12 cellular contexts compared by ENCODE assay signal in genomic region chr12:3204143-3204542, GRCh38.
A peak's percentile ranks its signal among the peaks of the same experiment; 100 is the strongest.
DNase-seq lines count a peak whose midpoint lies in the region; TF ChIP-seq lines count a peak whose summit lies in the region.
"Had no signal": no experiment of that assay in that cellular context is flagged by ENCODE, and none has a peak within 500 bp of the region (broad histone marks: within the 10 kb centered on the region; RNA-seq: fewer than 3 reads in every experiment).

No MANE protein-coding gene starts in this region.

- 60 to 81% methylated on average over 8 to 10 of the region's 10 CpGs for WGBS in lower leg skin, 2 donors

- peaks cover 35% of the 10 kb centered on the region for H3K27me3 Mint-ChIP-seq in activated CD4-positive, alpha-beta memory T cell treated with anti-CD3 and anti-CD28 coated beads, Interleukin-2, amount 10 ng/mL, durations not matched to agents 7 days and 5 days
- peaks cover 27% of the 10 kb centered on the region for H3K27me3 Mint-ChIP-seq in activated T-helper 2 cell treated with anti-CD3 and anti-CD28 coated beads, Interferon-gamma antibody, Interleukin-2, Interleukin-4, amounts not matched to agents 10 μg/mL and 5 μg/mL and 100 μg/mL, durations not matched to agents 14 hours and 24 hours and 36 hours (ENCODE audit: low read depth)

- H3K4me3 Mint-ChIP-seq in activated CD4-positive, alpha-beta memory T cell treated with anti-CD3 and anti-CD28 coated beads, Interleukin-2, amount 10 ng/mL, durations not matched to agents 7 days and 5 days: no peak overlapping the region
- H3K4me3 Mint-ChIP-seq in activated T-helper 2 cell treated with anti-CD3 and anti-CD28 coated beads, Interferon-gamma antibody, Interleukin-2, Interleukin-4, amounts not matched to agents 10 μg/mL and 5 μg/mL and 100 μg/mL, durations not matched to agents 14 hours and 24 hours and 36 hours (ENCODE audit: low read depth): no peak overlapping the region
- H3K4me3 Mint-ChIP-seq: dendritic cell treated with granulocyte-macrophage colony-stimulating factor and Interleukin-4, amounts not matched to agents 40 ng/mL and 50 ng/mL, for 4 days; stimulated activated memory B cell treated with anti-CD40 and anti-IgM and Interleukin-4, amounts not matched to agents 10 μg/mL and 1 μg/mL and 100 μg/mL, for 72 hours had no signal

- TF ChIP-seq CTCF in lower leg skin (IDR thresholded peaks at IDR 0.05): no peak

- POLR2A ChIA-PET in activated CD4-positive, alpha-beta memory T cell treated with anti-CD3 and anti-CD28 coated beads, Interleukin-2, amount 10 ng/mL, durations not matched to agents 7 days and 5 days (lab: Charles Lee): no interaction called here

- H3K36me3 Mint-ChIP-seq in activated CD4-positive, alpha-beta memory T cell treated with anti-CD3 and anti-CD28 coated beads, Interleukin-2, amount 10 ng/mL, durations not matched to agents 7 days and 5 days (ENCODE audit: low read depth): no peaks in the 10 kb centered on the region
- H3K36me3 Mint-ChIP-seq in activated T-helper 2 cell treated with anti-CD3 and anti-CD28 coated beads, Interferon-gamma antibody, Interleukin-2, Interleukin-4, amounts not matched to agents 10 μg/mL and 5 μg/mL and 100 μg/mL, durations not matched to agents 14 hours and 24 hours and 36 hours (ENCODE audit: low read depth): no peaks in the 10 kb centered on the region
- H3K36me3 Mint-ChIP-seq: stimulated activated memory B cell treated with anti-CD40 and anti-IgM and Interleukin-4, amounts not matched to agents 10 μg/mL and 1 μg/mL and 100 μg/mL, for 72 hours had no signal

- H3K4me3 ChIP-seq in lower leg skin (ENCODE audit: low read depth, poor library complexity, severe bottlenecking): no peak overlapping the region
- H3K4me3 ChIP-seq: ascending aorta had no signal

- H3K9me3 Mint-ChIP-seq in activated CD4-positive, alpha-beta memory T cell treated with anti-CD3 and anti-CD28 coated beads, Interleukin-2, amount 10 ng/mL, durations not matched to agents 7 days and 5 days: no peaks in the 10 kb centered on the region
- H3K9me3 Mint-ChIP-seq in activated T-helper 2 cell treated with anti-CD3 and anti-CD28 coated beads, Interferon-gamma antibody, Interleukin-2, Interleukin-4, amounts not matched to agents 10 μg/mL and 5 μg/mL and 100 μg/mL, durations not matched to agents 14 hours and 24 hours and 36 hours: no peaks in the 10 kb centered on the region
- H3K9me3 Mint-ChIP-seq: dendritic cell treated with granulocyte-macrophage colony-stimulating factor and Interleukin-4, amounts not matched to agents 40 ng/mL and 50 ng/mL, for 4 days; stimulated activated memory B cell treated with anti-CD40 and anti-IgM and Interleukin-4, amounts not matched to agents 10 μg/mL and 1 μg/mL and 100 μg/mL, for 72 hours had no signal

- intact Hi-C loops in lower leg skin (cut with DNase I; ENCODE audit: low total_unique reads): loop anchor here (5.0 kb wide), 1 partner anchor 132 kb away; no protein-coding TSS in a partner anchor
- intact Hi-C loops in activated T-helper 2 cell treated with anti-CD3 and anti-CD28 coated beads, Interferon-gamma antibody, Interleukin-2, Interleukin-4, amounts not matched to agents 10 μg/mL and 5 μg/mL and 100 μg/mL, durations not matched to agents 14 hours and 24 hours and 36 hours (cut with micrococcal nuclease): loop anchor here (5.0 kb wide), 1 partner anchor 132 kb away; no protein-coding TSS in a partner anchor

- peak; percentile 68 for DNase-seq in COR-L47 (lab: John Stamatoyannopoulos, UW)
- DNase-seq in G401 (ENCODE audit: low spot score): peak; percentile 89
- peak; percentile 100 for DNase-seq in NCI-H2171 (lab: John Stamatoyannopoulos, UW)
- DNase-seq in cerebellar cortex (ENCODE audit: low spot score): peak; percentile 83
- DNase-seq in NK-92 treated with Interleukin-12 subunit alpha and Interleukin-12 subunit beta, amount 100 ng/mL, for 24 hours (lab: John Stamatoyannopoulos, UW): no peak
- DNase-seq in activated CD4-positive, alpha-beta memory T cell treated with anti-CD3 and anti-CD28 coated beads, Interleukin-2, amount 10 ng/mL, durations not matched to agents 7 days and 5 days: no peak
- DNase-seq in lower leg skin (ENCODE audit: low spot score in 2 of 2): no peak
- no peak for DNase-seq in activated T-helper 2 cell treated with anti-CD3 and anti-CD28 coated beads, Interferon-gamma antibody, Interleukin-2, Interleukin-4, amounts not matched to agents 10 μg/mL and 5 μg/mL and 100 μg/mL, durations not matched to agents 14 hours and 24 hours and 36 hours (ENCODE audit: low spot score)
- DNase-seq: activated gamma-delta T cell had no signal

- CTCF ChIA-PET in activated CD4-positive, alpha-beta memory T cell treated with anti-CD3 and anti-CD28 coated beads, Interleukin-2, amount 10 ng/mL, durations not matched to agents 7 days and 5 days (lab: Charles Lee): no interaction called here

- H3K27ac Mint-ChIP-seq in activated CD4-positive, alpha-beta memory T cell treated with anti-CD3 and anti-CD28 coated beads, Interleukin-2, amount 10 ng/mL, durations not matched to agents 7 days and 5 days: no peak overlapping the region
- H3K27ac Mint-ChIP-seq in activated T-helper 2 cell treated with anti-CD3 and anti-CD28 coated beads, Interferon-gamma antibody, Interleukin-2, Interleukin-4, amounts not matched to agents 10 μg/mL and 5 μg/mL and 100 μg/mL, durations not matched to agents 14 hours and 24 hours and 36 hours: no peak overlapping the region
- H3K27ac Mint-ChIP-seq: dendritic cell treated with granulocyte-macrophage colony-stimulating factor and Interleukin-4, amounts not matched to agents 40 ng/mL and 50 ng/mL, for 4 days; stimulated activated memory B cell treated with anti-CD40 and anti-IgM and Interleukin-4, amounts not matched to agents 10 μg/mL and 1 μg/mL and 100 μg/mL, for 72 hours had no signal

- no peak for TF ChIP-seq POLR2A in lower leg skin (IDR thresholded peaks at IDR 0.05)

- in situ Hi-C loops in G401 (cut with HindIII; ENCODE audit: low sequenced_read_pairs): no loop called here

- no peaks in the 10 kb centered on the region for H3K4me1 Mint-ChIP-seq in activated CD4-positive, alpha-beta memory T cell treated with anti-CD3 and anti-CD28 coated beads, Interleukin-2, amount 10 ng/mL, durations not matched to agents 7 days and 5 days
- H3K4me1 Mint-ChIP-seq in activated T-helper 2 cell treated with anti-CD3 and anti-CD28 coated beads, Interferon-gamma antibody, Interleukin-2, Interleukin-4, amounts not matched to agents 10 μg/mL and 5 μg/mL and 100 μg/mL, durations not matched to agents 14 hours and 24 hours and 36 hours (ENCODE audit: low read depth): no peaks in the 10 kb centered on the region

Comparison
In these comparisons a context has a peak if more than half of its experiments do, and no peak if none do; other contexts are left out.
1. DNase-seq: peak in COR-L47 (single experiment), G401 (single experiment), NCI-H2171 (single experiment) and cerebellar cortex (single experiment); none in NK-92 treated with Interleukin-12 subunit alpha and Interleukin-12 subunit beta, amount 100 ng/mL, for 24 hours (single experiment), activated CD4-positive, alpha-beta memory T cell treated with anti-CD3 and anti-CD28 coated beads, Interleukin-2, amount 10 ng/mL, durations not matched to agents 7 days and 5 days (single experiment), lower leg skin (0 of 2) and activated T-helper 2 cell treated with anti-CD3 and anti-CD28 coated beads, Interferon-gamma antibody, Interleukin-2, Interleukin-4, amounts not matched to agents 10 μg/mL and 5 μg/mL and 100 μg/mL, durations not matched to agents 14 hours and 24 hours and 36 hours (single experiment).